Comparison of ENCODE assay signal across 18 cellular contexts in genomic region chr12:110352401-110352800, GRCh38.
"Had no signal": no experiment of that assay in that cellular context is flagged by ENCODE, and none has a peak within 500 bp of the region (broad histone marks: within the 10 kb centered on the region; RNA-seq: fewer than 3 reads in every experiment).

No MANE protein-coding gene starts in this region.

- ATAC-seq: naive thymus-derived CD4-positive, alpha-beta T cell; stimulated activated effector memory CD8-positive, alpha-beta T cell treated with anti-CD3 and anti-CD28 coated beads, Interleukin-12 subunit alpha, Interleukin-12 subunit beta, amount 100 ng/mL, for 72 hours; stimulated activated naive CD8-positive, alpha-beta T cell treated with anti-CD3 and anti-CD28 coated beads, Interleukin-15, Interleukin-2, amounts not matched to agents 100 U/mL and 50 U/mL, for 24 hours had no signal

- H3K9me3 Mint-ChIP-seq: dendritic cell treated with granulocyte-macrophage colony-stimulating factor and Interleukin-4, amounts not matched to agents 40 ng/mL and 50 ng/mL, for 4 days; naive thymus-derived CD4-positive, alpha-beta T cell; stimulated activated effector memory CD8-positive, alpha-beta T cell treated with anti-CD3 and anti-CD28 coated beads, Interleukin-12 subunit alpha, Interleukin-12 subunit beta, amount 100 ng/mL, for 72 hours had no signal

- H3K4me3 ChIP-seq: heart right ventricle, psoas muscle, right lobe of liver, tibial artery, upper lobe of left lung, uterus had no signal

- H3K27ac ChIP-seq: heart right ventricle, neutrophil, psoas muscle, right lobe of liver, tibial artery, upper lobe of left lung, uterus had no signal

- DNase-seq: foreskin melanocyte; heart right ventricle; hypothalamus; kidney glomerular epithelial cell; mesendoderm; naive thymus-derived CD4-positive, alpha-beta T cell; psoas muscle; retina; right lobe of liver; stimulated activated CD4-positive, alpha-beta T cell treated with anti-CD3 and anti-CD28 coated beads, Interleukin-4, amount 100 ng/mL, for 1 hour; stimulated activated CD8-positive, alpha-beta memory T cell treated with anti-CD3 and anti-CD28 coated beads, Interleukin-4, amount 100 ng/mL, for 48 hours; stimulated activated naive CD8-positive, alpha-beta T cell treated with anti-CD3 and anti-CD28 coated beads, Interleukin-15, Interleukin-2, amounts not matched to agents 100 U/mL and 50 U/mL, for 24 hours; tibial artery; upper lobe of left lung; uterus had no signal

- H3K27ac Mint-ChIP-seq: dendritic cell treated with granulocyte-macrophage colony-stimulating factor and Interleukin-4, amounts not matched to agents 40 ng/mL and 50 ng/mL, for 4 days; stimulated activated effector memory CD8-positive, alpha-beta T cell treated with anti-CD3 and anti-CD28 coated beads, Interleukin-12 subunit alpha, Interleukin-12 subunit beta, amount 100 ng/mL, for 72 hours had no signal

- H3K9me3 ChIP-seq: heart right ventricle, neutrophil, psoas muscle, right lobe of liver, tibial artery, upper lobe of left lung, uterus had no signal

- H3K27me3 Mint-ChIP-seq: naive thymus-derived CD4-positive, alpha-beta T cell had no signal

- H3K36me3 ChIP-seq: uterus had no signal

- H3K4me3 Mint-ChIP-seq: dendritic cell treated with granulocyte-macrophage colony-stimulating factor and Interleukin-4, amounts not matched to agents 40 ng/mL and 50 ng/mL, for 4 days; naive thymus-derived CD4-positive, alpha-beta T cell; stimulated activated effector memory CD8-positive, alpha-beta T cell treated with anti-CD3 and anti-CD28 coated beads, Interleukin-12 subunit alpha, Interleukin-12 subunit beta, amount 100 ng/mL, for 72 hours had no signal
